In genomic region chr17:17561408-17562144, GRCh38 we compare ENCODE assay signal across 12 cellular contexts. TPM values are rescaled to one million over a fixed set of nuclear protein-coding genes. Genes with fewer than 3 reads are reported as not detected.
DNase-seq lines count a peak whose midpoint lies in the region; ATAC-seq and TF ChIP-seq lines count a peak whose summit lies in the region.
"Had no signal": no experiment of that assay in that cellular context is flagged by ENCODE, and none has a peak within 500 bp of the region (broad histone marks: within the 10 kb centered on the region; RNA-seq: fewer than 3 reads in every experiment).

No MANE protein-coding gene starts in this region.

- CTCF ChIA-PET in Caco-2 (lab: Charles Lee), result interaction anchor here (0.8 to 0.9 kb wide), 2 partner anchors 62 to 76 kb away, joined by 3 to 4 read pairs; no protein-coding TSS in a partner anchor

- H3K4me1 ChIP-seq in right lobe of liver (peaks cover 0 to 76% (median 36%) of the 10 kb centered on the region in 4 donors), Caco-2 (no peaks in the 10 kb centered on the region)

- H3K9me3 Mint-ChIP-seq in stimulated activated effector memory CD8-positive, alpha-beta T cell treated with anti-CD3 and anti-CD28 coated beads, Interleukin-12 subunit alpha, Interleukin-12 subunit beta, amount 100 ng/mL, for 72 hours, result no peaks in the 10 kb centered on the region
- H3K9me3 Mint-ChIP-seq in Caco-2 (ENCODE audit: unreplicated experiment), result no peaks in the 10 kb centered on the region
- H3K9me3 Mint-ChIP-seq: nephron had no signal

- 27% methylated on average over 3 of the region's 30 CpGs for WGBS in right lobe of liver (ENCODE audit: insufficient coverage, low coverage, low lambda C conversion rate, missing lambda C conversion rate)

- no peaks in the 10 kb centered on the region for H3K27me3 Mint-ChIP-seq in Caco-2 (ENCODE audit: insufficient read depth, unreplicated experiment)

- H3K27ac ChIP-seq in right lobe of liver, result peak overlapping the region; percentile 84 to 94 (median 87)
- H3K27ac ChIP-seq: brain microvascular endothelial cell had no signal

- BruUV-seq in Caco-2 (replicated peaks; lab: Mats Ljungman, UMichigan), result no TSS peak

- peak; percentile 80 for TF ChIP-seq POLR2A in right lobe of liver (IDR thresholded peaks at IDR 0.05)

- peak; percentile 69 for DNase-seq in NCI-H2196 (lab: John Stamatoyannopoulos, UW; ENCODE audit: unreplicated experiment)
- DNase-seq in dermis microvascular lymphatic vessel endothelial cell (ENCODE audit: low read depth in 2 of 2), result peak; percentile 76 to 80
- peak; percentile 92 to 96 (median 96) for DNase-seq in right lobe of liver
- no peak for DNase-seq in stimulated activated effector memory CD8-positive, alpha-beta T cell treated with anti-CD3 and anti-CD28 coated beads, Interleukin-12 subunit alpha, Interleukin-12 subunit beta, amount 100 ng/mL, for 72 hours (ENCODE audit: low spot score in 2 of 2)
- no peak for DNase-seq in Caco-2
- no peak for DNase-seq in RKO (ENCODE audit: low spot score)
- DNase-seq: brain microvascular endothelial cell, NCI-H524 treated with DMSO at 0.1 percent for 48 hours, T-helper 9 cell had no signal

- POLR2A ChIA-PET in Caco-2 (lab: Charles Lee), result no interaction called here

- H3K4me3 ChIP-seq in right lobe of liver (peak overlapping the region in 1 of 3 donors; percentile 14), Caco-2 (ENCODE audit: low read depth, low read length) (no peak overlapping the region)

- no peaks in the 10 kb centered on the region for H3K36me3 ChIP-seq in right lobe of liver
- H3K36me3 ChIP-seq in Caco-2 (ENCODE audit: control insufficient read depth, insufficient read depth, low read length), result no peaks in the 10 kb centered on the region; the same call in 1 of the 2 replicates
- H3K36me3 ChIP-seq: brain microvascular endothelial cell had no signal

- peaks cover 5% of the 10 kb centered on the region for H3K4me1 Mint-ChIP-seq in stimulated activated effector memory CD8-positive, alpha-beta T cell treated with anti-CD3 and anti-CD28 coated beads, Interleukin-12 subunit alpha, Interleukin-12 subunit beta, amount 100 ng/mL, for 72 hours
- H3K4me1 Mint-ChIP-seq in Caco-2 (ENCODE audit: low read depth, unreplicated experiment), result no peaks in the 10 kb centered on the region

- peak overlapping the region; percentile 69 for H3K27ac Mint-ChIP-seq in stimulated activated effector memory CD8-positive, alpha-beta T cell treated with anti-CD3 and anti-CD28 coated beads, Interleukin-12 subunit alpha, Interleukin-12 subunit beta, amount 100 ng/mL, for 72 hours
- no peak overlapping the region for H3K27ac Mint-ChIP-seq in Caco-2 (ENCODE audit: unreplicated experiment)

- no peaks in the 10 kb centered on the region for H3K36me3 Mint-ChIP-seq in stimulated activated effector memory CD8-positive, alpha-beta T cell treated with anti-CD3 and anti-CD28 coated beads, Interleukin-12 subunit alpha, Interleukin-12 subunit beta, amount 100 ng/mL, for 72 hours
- H3K36me3 Mint-ChIP-seq in Caco-2 (ENCODE audit: insufficient read depth, unreplicated experiment), result no peaks in the 10 kb centered on the region

- H3K27me3 ChIP-seq in right lobe of liver (no peaks in the 10 kb centered on the region), Caco-2 (replicated peaks; ENCODE audit: control insufficient read depth, insufficient read depth, low read length) (no peaks in the 10 kb centered on the region)
- H3K27me3 ChIP-seq: brain microvascular endothelial cell had no signal

- H3K9me3 ChIP-seq in right lobe of liver (no peaks in the 10 kb centered on the region), Caco-2 (no peaks in the 10 kb centered on the region)

- no peak overlapping the region for H3K4me3 Mint-ChIP-seq in stimulated activated effector memory CD8-positive, alpha-beta T cell treated with anti-CD3 and anti-CD28 coated beads, Interleukin-12 subunit alpha, Interleukin-12 subunit beta, amount 100 ng/mL, for 72 hours
- no peak overlapping the region for H3K4me3 Mint-ChIP-seq in Caco-2 (ENCODE audit: unreplicated experiment)
- H3K4me3 Mint-ChIP-seq: nephron had no signal

- peak; percentile 73 to 87 (median 79) for ATAC-seq in right lobe of liver
- no peak for ATAC-seq in stimulated activated effector memory CD8-positive, alpha-beta T cell treated with anti-CD3 and anti-CD28 coated beads, Interleukin-12 subunit alpha, Interleukin-12 subunit beta, amount 100 ng/mL, for 72 hours
- no peak for ATAC-seq in GM18873 (IDR thresholded peaks at IDR 0.05; ENCODE audit: low FRiP score, unreplicated experiment)
- ATAC-seq in GM18909 (IDR thresholded peaks at IDR 0.05; ENCODE audit: poor library complexity, unreplicated experiment), result no peak

- intact Hi-C loops in right lobe of liver (cut with DNase I), result loop anchor here in 1 of 2 donors (5.0 kb wide), 1 partner anchor 34 kb away; no protein-coding TSS in a partner anchor
- intact Hi-C loops in Caco-2 (cut with micrococcal nuclease; ENCODE audit: unreplicated experiment), result no loop called here

- TF ChIP-seq CTCF in right lobe of liver (IDR thresholded peaks at IDR 0.05), result no peak
- TF ChIP-seq CTCF in Caco-2 (IDR thresholded peaks at IDR 0.05; ENCODE audit: insufficient read depth in 1 of 2, low read depth in 1 of 2, low read length in 1 of 2, severe bottlenecking in 1 of 2, unreplicated experiment in 1 of 2), result no peak

RNA-seq across cellular contexts. Expression of gene PEMT, which starts 29.9 kb away (rescaled TPM):
- total RNA-seq in dermis microvascular lymphatic vessel endothelial cell (23.5 and 24.7 TPM in 2 replicates), right lobe of liver (100 to 1,000 TPM in 5 of 6 experiments, 10 to 100 TPM in 1; 92.4 to 184 (median 170) TPM), Caco-2 (2022) (29.5 and 32.1 TPM in 2 replicates)

Comparison
In these comparisons a context has a peak if more than half of its experiments do, and no peak if none do; other contexts are left out.
1. DNase-seq: peak in NCI-H2196 (single experiment), dermis microvascular lymphatic vessel endothelial cell (2 of 2) and right lobe of liver (3 of 3); none in stimulated activated effector memory CD8-positive, alpha-beta T cell treated with anti-CD3 and anti-CD28 coated beads, Interleukin-12 subunit alpha, Interleukin-12 subunit beta, amount 100 ng/mL, for 72 hours (0 of 2), Caco-2 (0 of 2) and RKO (single experiment).
2. ATAC-seq: peak in right lobe of liver (4 of 4); none in stimulated activated effector memory CD8-positive, alpha-beta T cell treated with anti-CD3 and anti-CD28 coated beads, Interleukin-12 subunit alpha, Interleukin-12 subunit beta, amount 100 ng/mL, for 72 hours (single experiment), GM18873 (single experiment) and GM18909 (single experiment).